7 cellular contexts compared by ENCODE assay signal in genomic region chr12:29782821-29783772, GRCh38. TPM values are rescaled to one million over a fixed set of nuclear protein-coding genes. Genes with fewer than 3 reads are reported as not detected.
DNase-seq lines count a peak whose midpoint lies in the region; ATAC-seq and TF ChIP-seq lines count a peak whose summit lies in the region.

No MANE protein-coding gene starts in this region.

- H3K27me3 ChIP-seq in SJCRH30: no peaks in the 10 kb centered on the region

- H3K4me3 Mint-ChIP-seq in nephron: peak overlapping the region; percentile 94 to 98 (median 98)

- H3K36me3 ChIP-seq in SJCRH30: peaks cover 19% of the 10 kb centered on the region

- peak overlapping the region; percentile 81 for H3K4me3 ChIP-seq in SJCRH30

- peak overlapping the region; percentile 19 to 80 (median 64) for H3K27ac Mint-ChIP-seq in nephron

- TF ChIP-seq CTCF in nephron (IDR thresholded peaks at IDR 0.05; ENCODE audit: unreplicated experiment in 3 of 3): no peak

- peaks cover 18% of the 10 kb centered on the region for H3K4me1 Mint-ChIP-seq in nephron

- peaks cover 4% of the 10 kb centered on the region for H3K36me3 Mint-ChIP-seq in nephron (ENCODE audit: low read depth)

- peak overlapping the region; percentile 95 for H3K27ac ChIP-seq in SJCRH30

- peaks cover 7% of the 10 kb centered on the region for H3K9me3 Mint-ChIP-seq in nephron

- peaks cover 4% of the 10 kb centered on the region for H3K4me1 ChIP-seq in SJCRH30

- DNase-seq in SJCRH30 (peak; percentile 65 to 72), fibroblast of gingiva (ENCODE audit: low read depth) (peak; percentile 62), NCI-H2227 (lab: John Stamatoyannopoulos, UW; ENCODE audit: unreplicated experiment) (no peak)
- no peak for DNase-seq in stimulated activated naive CD4-positive, alpha-beta T cell (lab: John Stamatoyannopoulos, UW)

- peaks cover 7% of the 10 kb centered on the region; the same call in 1 of the 2 replicates for H3K9me3 ChIP-seq in SJCRH30 (replicated peaks)

- ATAC-seq in GM19025 (IDR thresholded peaks at IDR 0.05; ENCODE audit: low read depth, unreplicated experiment) (peak; percentile 21), HG02970 (IDR thresholded peaks at IDR 0.05; ENCODE audit: low FRiP score, unreplicated experiment) (peak; percentile 17)

- H3K27me3 Mint-ChIP-seq in nephron (ENCODE audit: low read depth): peaks cover 19% of the 10 kb centered on the region

RNA-seq across cellular contexts. Expression of gene TMTC1, which starts 0.6 kb away (rescaled TPM):
- 121 and 129 TPM in 2 replicates for total RNA-seq in SJCRH30 (2014; rRNA removed; shearing (Covaris generic))

Comparison
In these comparisons a context has a peak if more than half of its experiments do, and no peak if none do; other contexts are left out.
1. DNase-seq: peak in SJCRH30 (2 of 2) and fibroblast of gingiva (single experiment); none in stimulated activated naive CD4-positive, alpha-beta T cell (0 of 6) and NCI-H2227 (single experiment).